ENCODE assay signal across 8 cellular contexts in genomic region chr19:37468961-37469777, GRCh38. TPM values are rescaled to one million over a fixed set of nuclear protein-coding genes. Genes with fewer than 3 reads are reported as not detected.
DNase-seq lines count a peak whose midpoint lies in the region; ATAC-seq and TF ChIP-seq lines count a peak whose summit lies in the region.

Gene ZNF570, plus strand, starts transcription at chr19:37469356. Its CDS starts 999 bp downstream, at chr19:37470355.

- TF ChIP-seq POLR2A in Peyer's patch (IDR thresholded peaks at IDR 0.05), result peak; percentile 23 to 30

- intact Hi-C loops in activated T-helper 2 cell treated with anti-CD3 and anti-CD28 coated beads, Interferon-gamma antibody, Interleukin-2, Interleukin-4, amounts not matched to agents 10 μg/mL and 5 μg/mL and 100 μg/mL, durations not matched to agents 14 hours and 24 hours and 36 hours (cut with micrococcal nuclease), result loop anchor here (1.0 to 10.0 kb wide), 9 partner anchors 186 to 1254 kb away; partner anchors contain the start of genes ZFP30, ZNF146, ZNF345 and ZNF383

- H3K36me3 ChIP-seq in Peyer's patch, result peaks cover 0 to 9% (median 0%) of the 10 kb centered on the region in 3 donors

- peak within 1 kb of the TSS; percentile 94 to 99 (median 98) for H3K4me3 Mint-ChIP-seq in IgD-negative memory B cell
- H3K4me3 Mint-ChIP-seq in activated T-helper 2 cell treated with anti-CD3 and anti-CD28 coated beads, Interferon-gamma antibody, Interleukin-2, Interleukin-4, amounts not matched to agents 10 μg/mL and 5 μg/mL and 100 μg/mL, durations not matched to agents 14 hours and 24 hours and 36 hours (ENCODE audit: low read depth), result peak within 1 kb of the TSS; percentile 95
- H3K4me3 Mint-ChIP-seq in natural killer cell treated with Interleukin-12 subunit alpha and Interleukin-12 subunit beta and Interleukin-15 and Interleukin-18, amount 100 ng/mL, for 72 hours, result peak within 1 kb of the TSS; percentile 97

- ATAC-seq in GM21360 (IDR thresholded peaks at IDR 0.05; ENCODE audit: unreplicated experiment), result peak; percentile 54
- peak; percentile 83 to 87 for ATAC-seq in natural killer cell treated with Interleukin-12 subunit alpha and Interleukin-12 subunit beta and Interleukin-15 and Interleukin-18, amount 100 ng/mL, for 72 hours

- H3K9me3 ChIP-seq in Peyer's patch, result peaks cover 0 to 28% (median 0%) of the 10 kb centered on the region in 4 donors

- peak within 1 kb of the TSS; percentile 94 to 99 (median 99) for H3K27ac Mint-ChIP-seq in IgD-negative memory B cell
- H3K27ac Mint-ChIP-seq in activated T-helper 2 cell treated with anti-CD3 and anti-CD28 coated beads, Interferon-gamma antibody, Interleukin-2, Interleukin-4, amounts not matched to agents 10 μg/mL and 5 μg/mL and 100 μg/mL, durations not matched to agents 14 hours and 24 hours and 36 hours, result peak within 1 kb of the TSS; percentile 85
- peak within 1 kb of the TSS; percentile 83 to 94 for H3K27ac Mint-ChIP-seq in natural killer cell treated with Interleukin-12 subunit alpha and Interleukin-12 subunit beta and Interleukin-15 and Interleukin-18, amount 100 ng/mL, for 72 hours

- no peaks in the 10 kb centered on the region for H3K27me3 ChIP-seq in Peyer's patch

- peak; percentile 91 for DNase-seq in COLO668 (lab: John Stamatoyannopoulos, UW; ENCODE audit: unreplicated experiment)
- DNase-seq in Peyer's patch, result peak; percentile 88 to 95 (median 91)
- DNase-seq in activated T-helper 2 cell treated with anti-CD3 and anti-CD28 coated beads, Interferon-gamma antibody, Interleukin-2, Interleukin-4, amounts not matched to agents 10 μg/mL and 5 μg/mL and 100 μg/mL, durations not matched to agents 14 hours and 24 hours and 36 hours (ENCODE audit: low spot score), result peak; percentile 85
- peak; percentile 80 for DNase-seq in fibroblast of peridontal ligament (ENCODE audit: extremely low read depth)
- DNase-seq in natural killer cell treated with Interleukin-12 subunit alpha and Interleukin-12 subunit beta and Interleukin-15 and Interleukin-18, amount 100 ng/mL, for 72 hours (ENCODE audit: low spot score), result peak; percentile 91
- peak; percentile 75 to 92 (median 82) for DNase-seq in stimulated activated naive CD4-positive, alpha-beta T cell (lab: John Stamatoyannopoulos, UW)

- peaks cover 13% of the 10 kb centered on the region for H3K36me3 Mint-ChIP-seq in IgD-negative memory B cell
- peaks cover 42% of the 10 kb centered on the region for H3K36me3 Mint-ChIP-seq in activated T-helper 2 cell treated with anti-CD3 and anti-CD28 coated beads, Interferon-gamma antibody, Interleukin-2, Interleukin-4, amounts not matched to agents 10 μg/mL and 5 μg/mL and 100 μg/mL, durations not matched to agents 14 hours and 24 hours and 36 hours (ENCODE audit: low read depth)
- H3K36me3 Mint-ChIP-seq in natural killer cell treated with Interleukin-12 subunit alpha and Interleukin-12 subunit beta and Interleukin-15 and Interleukin-18, amount 100 ng/mL, for 72 hours, result peaks cover 27% of the 10 kb centered on the region

- H3K27ac ChIP-seq in Peyer's patch, result peak within 1 kb of the TSS; percentile 74 to 95 (median 94)

- peaks cover 23 to 31% (median 23%) of the 10 kb centered on the region in 3 donors for H3K4me1 Mint-ChIP-seq in IgD-negative memory B cell
- peaks cover 19% of the 10 kb centered on the region for H3K4me1 Mint-ChIP-seq in activated T-helper 2 cell treated with anti-CD3 and anti-CD28 coated beads, Interferon-gamma antibody, Interleukin-2, Interleukin-4, amounts not matched to agents 10 μg/mL and 5 μg/mL and 100 μg/mL, durations not matched to agents 14 hours and 24 hours and 36 hours (ENCODE audit: low read depth)
- peaks cover 28 to 32% of the 10 kb centered on the region in 2 donors for H3K4me1 Mint-ChIP-seq in natural killer cell treated with Interleukin-12 subunit alpha and Interleukin-12 subunit beta and Interleukin-15 and Interleukin-18, amount 100 ng/mL, for 72 hours (ENCODE audit: low read depth in 2 of 2)

- H3K27me3 Mint-ChIP-seq in IgD-negative memory B cell, result no peaks in the 10 kb centered on the region
- no peaks in the 10 kb centered on the region for H3K27me3 Mint-ChIP-seq in activated T-helper 2 cell treated with anti-CD3 and anti-CD28 coated beads, Interferon-gamma antibody, Interleukin-2, Interleukin-4, amounts not matched to agents 10 μg/mL and 5 μg/mL and 100 μg/mL, durations not matched to agents 14 hours and 24 hours and 36 hours (ENCODE audit: low read depth)
- H3K27me3 Mint-ChIP-seq in natural killer cell treated with Interleukin-12 subunit alpha and Interleukin-12 subunit beta and Interleukin-15 and Interleukin-18, amount 100 ng/mL, for 72 hours, result no peaks in the 10 kb centered on the region

- H3K4me1 ChIP-seq in Peyer's patch, result peaks cover 0 to 10% (median 5%) of the 10 kb centered on the region in 4 donors

- peak within 1 kb of the TSS; percentile 57 to 77 (median 68) for H3K4me3 ChIP-seq in Peyer's patch

- peaks cover 3 to 11% (median 10%) of the 10 kb centered on the region in 3 donors for H3K9me3 Mint-ChIP-seq in IgD-negative memory B cell
- peaks cover 21% of the 10 kb centered on the region for H3K9me3 Mint-ChIP-seq in activated T-helper 2 cell treated with anti-CD3 and anti-CD28 coated beads, Interferon-gamma antibody, Interleukin-2, Interleukin-4, amounts not matched to agents 10 μg/mL and 5 μg/mL and 100 μg/mL, durations not matched to agents 14 hours and 24 hours and 36 hours
- H3K9me3 Mint-ChIP-seq in natural killer cell treated with Interleukin-12 subunit alpha and Interleukin-12 subunit beta and Interleukin-15 and Interleukin-18, amount 100 ng/mL, for 72 hours, result peaks cover 8% of the 10 kb centered on the region

- peak in 2 of 6 experiments; percentile 2 to 7 for TF ChIP-seq CTCF in Peyer's patch (IDR thresholded peaks at IDR 0.05)

RNA-seq across cellular contexts. Expression of gene ZNF570, which starts in this region (rescaled TPM):
- polyA plus RNA-seq in IgD-negative memory B cell, result 4.3 TPM
- total RNA-seq in Peyer's patch, result 1 to 10 TPM; 3.0 to 6.6 (median 4.9) TPM
- total RNA-seq in activated T-helper 2 cell treated with anti-CD3 and anti-CD28 coated beads, Interferon-gamma antibody, Interleukin-2, Interleukin-4, amounts not matched to agents 10 μg/mL and 5 μg/mL and 100 μg/mL, durations not matched to agents 14 hours and 24 hours and 36 hours, result 2.3 and 2.6 TPM in 2 replicates
- 1 to 10 TPM; 3.6 to 7.1 TPM for total RNA-seq in natural killer cell treated with Interleukin-12 subunit alpha and Interleukin-12 subunit beta and Interleukin-15 and Interleukin-18, amount 100 ng/mL, for 72 hours

Comparison
In these comparisons a context has a peak if more than half of its experiments do, and no peak if none do; other contexts are left out.
1. Peak in every context shown above with its lines: DNase-seq, ATAC-seq, H3K4me3 ChIP-seq and H3K27ac ChIP-seq.